In genomic region chr11:115927823-115928329, GRCh38 we compare ENCODE assay signal across 12 cellular contexts.
DNase-seq lines count a peak whose midpoint lies in the region; ATAC-seq lines count a peak whose summit lies in the region.
"Had no signal": no experiment of that assay in that cellular context is flagged by ENCODE, and none has a peak within 500 bp of the region (broad histone marks: within the 10 kb centered on the region; RNA-seq: fewer than 3 reads in every experiment).

No MANE protein-coding gene starts in this region.

- no peak for DNase-seq in occipital lobe (lab: John Stamatoyannopoulos, UW)
- no peak for DNase-seq in activated naive CD4-positive, alpha-beta T cell treated with Interleukin-2 at 50 U/mL for 16 hours
- no peak for DNase-seq in activated effector memory CD4-positive, alpha-beta T cell treated with Interleukin-2 at 50 U/mL for 16 hours
- DNase-seq in iPS-NIHi11 (ENCODE audit: low spot score) = no peak
- DNase-seq: activated CD4-positive, CD25-positive, alpha-beta regulatory T cell; immature natural killer cell; naive B cell had no signal

- peak; percentile 54 for ATAC-seq in GM18498 (IDR thresholded peaks at IDR 0.05; ENCODE audit: unreplicated experiment)
- peak; percentile 38 for ATAC-seq in GM19397 (IDR thresholded peaks at IDR 0.05; ENCODE audit: unreplicated experiment)
- peak; percentile 45 for ATAC-seq in HG02763 (IDR thresholded peaks at IDR 0.05; ENCODE audit: unreplicated experiment)
- ATAC-seq in HG03460 (IDR thresholded peaks at IDR 0.05; ENCODE audit: unreplicated experiment) = peak; percentile 43
- ATAC-seq: activated T-helper 17 cell treated with anti-CD3 and anti-CD28 coated beads, Interleukin-2, amount 50 U/mL, for 72 hours had no signal
